In genomic region chr5:60540855-60541805, GRCh38 we compare ENCODE assay signal across 10 cellular contexts.
DNase-seq lines count a peak whose midpoint lies in the region; ATAC-seq, FAIRE-seq and TF ChIP-seq lines count a peak whose summit lies in the region.
"Had no signal": no experiment of that assay in that cellular context is flagged by ENCODE, and none has a peak within 500 bp of the region (broad histone marks: within the 10 kb centered on the region; RNA-seq: fewer than 3 reads in every experiment).

No MANE protein-coding gene starts in this region.

- peak overlapping the region; percentile 94 for H3K27ac Mint-ChIP-seq in memory B cell

- peaks cover 41% of the 10 kb centered on the region for H3K4me1 Mint-ChIP-seq in memory B cell

- H3K4me3 ChIP-seq in Karpas-422 (ENCODE audit: low read length), result peak overlapping the region; percentile 38
- H3K4me3 ChIP-seq in A673 (ENCODE audit: low read depth, low read length, poor library complexity, severe bottlenecking), result no peak overlapping the region

- no peaks in the 10 kb centered on the region for H3K79me2 ChIP-seq in Karpas-422 (ENCODE audit: low read length)

- no peaks in the 10 kb centered on the region for H3K27me3 Mint-ChIP-seq in memory B cell

- H3K9me2 ChIP-seq in Karpas-422 (replicated peaks; ENCODE audit: insufficient read depth, low read length), result no peaks in the 10 kb centered on the region

- CTCF ChIA-PET in A673 (lab: Charles Lee), result no interaction called here

- ATAC-seq in GM21786 (IDR thresholded peaks at IDR 0.05; ENCODE audit: unreplicated experiment) (peak; percentile 83), memory B cell (ENCODE audit: low read depth) (peak; percentile 61)
- ATAC-seq: HCT116 had no signal

- TF ChIP-seq POLR2A in GM12891 (IDR thresholded peaks at IDR 0.05; ENCODE audit: low read depth, low read length), result no peak

- BruUV-seq in A673 (replicated peaks; lab: Mats Ljungman, UMichigan), result no TSS peak

- H3K9me3 ChIP-seq in Karpas-422 (ENCODE audit: low read length), result no peaks in the 10 kb centered on the region
- no peaks in the 10 kb centered on the region for H3K9me3 ChIP-seq in A673 (ENCODE audit: low read depth, low read length, poor library complexity, severe bottlenecking)

- H3K36me3 ChIP-seq in Karpas-422 (ENCODE audit: insufficient read depth, low read length), result no peaks in the 10 kb centered on the region
- H3K36me3 ChIP-seq in A673 (ENCODE audit: insufficient read depth, low read length, poor library complexity, severe bottlenecking), result no peaks in the 10 kb centered on the region

- H3K27me3 ChIP-seq in Karpas-422 (ENCODE audit: low read length) (no peaks in the 10 kb centered on the region), A673 (replicated peaks; ENCODE audit: insufficient read depth, low read depth, low read length, poor library complexity) (peaks cover 27% of the 10 kb centered on the region)

- H2AFZ ChIP-seq in Karpas-422 (ENCODE audit: low read length), result no peak overlapping the region

- no peak overlapping the region for H3K4me3 Mint-ChIP-seq in memory B cell

- H3K27ac ChIP-seq in Karpas-422 (ENCODE audit: low read length), result peak overlapping the region; percentile 47
- H3K27ac ChIP-seq in A673 (ENCODE audit: low read depth, low read length, poor library complexity, severe bottlenecking), result no peak overlapping the region

- H4K20me1 ChIP-seq in Karpas-422 (ENCODE audit: insufficient read depth, low read depth, low read length), result no peaks in the 10 kb centered on the region

- FAIRE-seq in GM12891 (lab: Jason Lieb, UNC), result peak; percentile 91
- FAIRE-seq in HTR-8/SVneo (lab: Jason Lieb, UNC), result no peak

- H3K4me2 ChIP-seq in Karpas-422 (ENCODE audit: low read depth, low read length, poor library complexity, severe bottlenecking), result peak overlapping the region; percentile 54

- POLR2A ChIA-PET in A673 (lab: Charles Lee; ENCODE audit: low non-redundant PET), result no interaction called here

- H3K9me3 Mint-ChIP-seq in memory B cell, result no peaks in the 10 kb centered on the region

- DNase-seq in GM12891 (ENCODE audit: insufficient read length, low spot score), result no peak
- peak; percentile 78 for DNase-seq in Karpas-422
- DNase-seq in memory B cell (ENCODE audit: low spot score in 2 of 2), result peak in 1 of 2 donors; percentile 30
- DNase-seq in A673 (ENCODE audit: low spot score), result no peak
- DNase-seq in HTR-8/SVneo (ENCODE audit: insufficient read length, low spot score), result no peak
- DNase-seq in stimulated activated CD4-positive, alpha-beta T cell treated with anti-CD3 and anti-CD28 coated beads, Interleukin-12 subunit alpha, Interleukin-12 subunit beta, amount 100 ng/mL, for 4 hours, result no peak
- DNase-seq in D341Med (ENCODE audit: low spot score), result no peak
- DNase-seq: right cardiac atrium had no signal

- H3K4me1 ChIP-seq in Karpas-422 (ENCODE audit: low read length), result peaks cover 61% of the 10 kb centered on the region
- H3K4me1 ChIP-seq in A673 (ENCODE audit: insufficient read depth, low read length, poor library complexity, severe bottlenecking), result no peaks in the 10 kb centered on the region

- H3K36me3 Mint-ChIP-seq in memory B cell, result peaks cover 2% of the 10 kb centered on the region

- peak overlapping the region; percentile 42 for H3K9ac ChIP-seq in Karpas-422 (ENCODE audit: low read length)

- intact Hi-C loops in A673 (cut with micrococcal nuclease; ENCODE audit: unreplicated experiment), result no loop called here

- no peak for TF ChIP-seq CTCF in A673 (conservative IDR thresholded peaks at IDR 0.05; ENCODE audit: low read depth, low read length)

TF ChIP-seq in GM12891, 5 proteins besides CTCF, POLR2A, EP300 and RAD21:
- no peak for TF ChIP-seq TAF1 (IDR thresholded peaks at IDR 0.05; ENCODE audit: low read depth, low read length)
- TF ChIP-seq PAX5 (IDR thresholded peaks at IDR 0.05; ENCODE audit: insufficient read depth, low read length, severe bottlenecking), result no peak
- no peak for TF ChIP-seq SPI1 (IDR thresholded peaks at IDR 0.05; ENCODE audit: low read depth, low read length)
- no peak for TF ChIP-seq POLR2AphosphoS5 (IDR thresholded peaks at IDR 0.05; ENCODE audit: low read depth, low read length)
- TF ChIP-seq POU2F2 (IDR thresholded peaks at IDR 0.05; ENCODE audit: low read depth, low read length), result no peak; the same call in 1 of the 2 replicates
